Comparison of ENCODE assay signal across 12 cellular contexts in genomic region chr10:102135956-102136526, GRCh38. TPM values are rescaled to one million over a fixed set of nuclear protein-coding genes. Genes with fewer than 3 reads are reported as not detected.
DNase-seq lines count a peak whose midpoint lies in the region; ATAC-seq, FAIRE-seq and TF ChIP-seq lines count a peak whose summit lies in the region.
"Had no signal": no experiment of that assay in that cellular context is flagged by ENCODE, and none has a peak within 500 bp of the region (broad histone marks: within the 10 kb centered on the region; RNA-seq: fewer than 3 reads in every experiment).

No MANE protein-coding gene starts in this region.

- H3K36me3 ChIP-seq in right atrium auricular region (peaks cover 35% of the 10 kb centered on the region), upper lobe of right lung (peaks cover 34% of the 10 kb centered on the region)

- H3K36me3 Mint-ChIP-seq in dendritic cell treated with granulocyte-macrophage colony-stimulating factor and Interleukin-4, amounts not matched to agents 40 ng/mL and 50 ng/mL, for 4 days (ENCODE audit: low read depth) = peaks cover 56% of the 10 kb centered on the region

- H3K9me3 Mint-ChIP-seq in dendritic cell treated with granulocyte-macrophage colony-stimulating factor and Interleukin-4, amounts not matched to agents 40 ng/mL and 50 ng/mL, for 4 days = no peaks in the 10 kb centered on the region

- ATAC-seq in upper lobe of right lung = peak; percentile 5

- DNase-seq in right atrium auricular region (ENCODE audit: low spot score) (no peak), cardiac septum (ENCODE audit: low spot score) (no peak), NCI-H345 (lab: John Stamatoyannopoulos, UW) (peak; percentile 68), upper lobe of right lung (no peak), GM19239 (ENCODE audit: insufficient read length, low spot score) (no peak), NCI-H526 (lab: John Stamatoyannopoulos, UW) (no peak)
- no peak for DNase-seq in stimulated activated CD4-positive, alpha-beta T cell treated with anti-CD3 and anti-CD28 coated beads, Interleukin-2, amount 100 ng/mL, for 24 hours
- DNase-seq: foreskin melanocyte, Kasumi-1, midbrain had no signal

- no peak for FAIRE-seq in GM19239 (lab: Jason Lieb, UNC)

- H3K27ac Mint-ChIP-seq in dendritic cell treated with granulocyte-macrophage colony-stimulating factor and Interleukin-4, amounts not matched to agents 40 ng/mL and 50 ng/mL, for 4 days = peak overlapping the region; percentile 14

- intact Hi-C loops in cardiac septum (cut with DNase I) = no loop called here
- intact Hi-C loops in dendritic cell treated with granulocyte-macrophage colony-stimulating factor and Interleukin-4, amounts not matched to agents 40 ng/mL and 50 ng/mL, for 4 days (cut with micrococcal nuclease) = no loop called here
- intact Hi-C loops in upper lobe of right lung (cut with DNase I) = no loop called here

- no peaks in the 10 kb centered on the region for H3K27me3 Mint-ChIP-seq in dendritic cell treated with granulocyte-macrophage colony-stimulating factor and Interleukin-4, amounts not matched to agents 40 ng/mL and 50 ng/mL, for 4 days

- TF ChIP-seq CTCF in right atrium auricular region (IDR thresholded peaks at IDR 0.05) (no peak), upper lobe of right lung (IDR thresholded peaks at IDR 0.05) (no peak)

- H3K27me3 ChIP-seq in right atrium auricular region (no peaks in the 10 kb centered on the region), upper lobe of right lung (no peaks in the 10 kb centered on the region)

- peak overlapping the region; percentile 9 to 20 for H3K27ac ChIP-seq in right atrium auricular region
- peak overlapping the region; percentile 39 for H3K27ac ChIP-seq in upper lobe of right lung
- H3K27ac ChIP-seq: thoracic aorta had no signal

- H3K4me1 ChIP-seq in right atrium auricular region (peaks cover 0 to 49% of the 10 kb centered on the region in 2 donors), upper lobe of right lung (peaks cover 27% of the 10 kb centered on the region)

- H3K4me3 ChIP-seq in right atrium auricular region (no peak overlapping the region), upper lobe of right lung (no peak overlapping the region)
- H3K4me3 ChIP-seq: thoracic aorta had no signal

- H3K4me1 Mint-ChIP-seq in dendritic cell treated with granulocyte-macrophage colony-stimulating factor and Interleukin-4, amounts not matched to agents 40 ng/mL and 50 ng/mL, for 4 days (ENCODE audit: low read depth) = peaks cover 29% of the 10 kb centered on the region

- no peak overlapping the region for H3K4me3 Mint-ChIP-seq in dendritic cell treated with granulocyte-macrophage colony-stimulating factor and Interleukin-4, amounts not matched to agents 40 ng/mL and 50 ng/mL, for 4 days

- H3K9me3 ChIP-seq in right atrium auricular region = no peaks in the 10 kb centered on the region
- no peaks in the 10 kb centered on the region for H3K9me3 ChIP-seq in upper lobe of right lung
- H3K9me3 ChIP-seq: thoracic aorta had no signal

RNA-seq across cellular contexts. Expression of gene PPRC1, which starts 3.2 kb away (rescaled TPM):
- total RNA-seq in right atrium auricular region (10 to 100 TPM; 10.9 to 20.6 TPM), cardiac septum (23.8 TPM), upper lobe of right lung (38.3 TPM)

RNA-seq across cellular contexts. Expression of gene LDB1, which starts 15.9 kb away (rescaled TPM):
- total RNA-seq in right atrium auricular region (10 to 100 TPM; 32.2 to 59.7 TPM), cardiac septum (53.6 TPM), upper lobe of right lung (60.1 TPM)

RNA-seq across cellular contexts. Expression of gene NOLC1, which starts 16.1 kb away (rescaled TPM):
- total RNA-seq in right atrium auricular region = 10 to 100 TPM; 42.2 to 47.8 TPM
- total RNA-seq in cardiac septum = 26.2 TPM
- 37.9 TPM for total RNA-seq in upper lobe of right lung
